In genomic region chr17:62821213-62822079, GRCh38 we compare ENCODE assay signal across 21 cellular contexts. TPM values are rescaled to one million over a fixed set of nuclear protein-coding genes. Genes with fewer than 3 reads are reported as not detected.
DNase-seq lines count a peak whose midpoint lies in the region; ATAC-seq, FAIRE-seq and TF ChIP-seq lines count a peak whose summit lies in the region.
"Had no signal": no experiment of that assay in that cellular context is flagged by ENCODE, and none has a peak within 500 bp of the region (broad histone marks: within the 10 kb centered on the region; RNA-seq: fewer than 3 reads in every experiment).

No MANE protein-coding gene starts in this region.

- no peaks in the 10 kb centered on the region for H3K9me3 ChIP-seq in breast epithelium
- H3K9me3 ChIP-seq in H1 (ENCODE audit: insufficient read depth in 2 of 2, low read depth in 1 of 2, low read length in 1 of 2) = no peaks in the 10 kb centered on the region
- H3K9me3 ChIP-seq in aorta (ENCODE audit: control insufficient read depth, low read length) = no peaks in the 10 kb centered on the region
- H3K9me3 ChIP-seq in prostate gland = no peaks in the 10 kb centered on the region
- H3K9me3 ChIP-seq: thyroid gland had no signal

- TF ChIP-seq CTCF in MCF 10A (IDR thresholded peaks at IDR 0.05; ENCODE audit: unreplicated experiment) (no peak), breast epithelium (IDR thresholded peaks at IDR 0.05) (no peak), H1 (IDR thresholded peaks at IDR 0.05; ENCODE audit: control extremely low read depth in 1 of 3, insufficient read depth in 1 of 3, low read depth in 1 of 3, low read length in 3 of 3) (no peak), mesothelial cell of epicardium (IDR thresholded peaks at IDR 0.05; ENCODE audit: unreplicated experiment) (no peak), prostate gland (IDR thresholded peaks at IDR 0.05) (no peak)

- CTCF ChIA-PET in MCF 10A (lab: Yijun Ruan, JAX) (interaction anchor here (0.6 to 1.4 kb wide), 4 partner anchors 78 to 280 kb away, joined by 3 to 4 read pairs (median 3); no protein-coding TSS in a partner anchor), H1 (lab: Charles Lee; ENCODE audit: partially characterized antibody) (interaction anchor here (0.6 to 1.4 kb wide), 4 partner anchors 10 to 109 kb away, joined by 3 read pairs; no protein-coding TSS in a partner anchor)

- no peak overlapping the region for H2BK5ac ChIP-seq in H1 (ENCODE audit: low read depth, low read length)

- no peaks in the 10 kb centered on the region for H3K27me3 ChIP-seq in breast epithelium
- no peaks in the 10 kb centered on the region for H3K27me3 ChIP-seq in H1 (replicated peaks in 1 of 4; ENCODE audit: control insufficient read depth in 3 of 4, extremely low read depth in 1 of 4, insufficient read depth in 3 of 4, low read length in 3 of 4)
- no peaks in the 10 kb centered on the region for H3K27me3 ChIP-seq in aorta (ENCODE audit: control insufficient read depth in 1 of 2, insufficient read depth in 2 of 2, low read length in 1 of 2)
- H3K27me3 ChIP-seq in prostate gland (replicated peaks; ENCODE audit: insufficient read depth) = no peaks in the 10 kb centered on the region
- H3K27me3 ChIP-seq: thyroid gland had no signal

- no peaks in the 10 kb centered on the region for H3K27me3 Mint-ChIP-seq in MCF 10A (ENCODE audit: insufficient read depth, unreplicated experiment)
- no peaks in the 10 kb centered on the region for H3K27me3 Mint-ChIP-seq in mesothelial cell of epicardium (ENCODE audit: low read depth)
- peaks cover 10% of the 10 kb centered on the region for H3K27me3 Mint-ChIP-seq in activated naive CD8-positive, alpha-beta T cell treated with anti-CD3 and anti-CD28 coated beads for 36 hours

- H2BK12ac ChIP-seq in H1 (ENCODE audit: low read depth, low read length) = no peak overlapping the region

- no peak overlapping the region for H2AK5ac ChIP-seq in H1 (ENCODE audit: low read depth, low read length)

- WGBS in H1 (ENCODE audit: extremely low coverage in 1 of 2, insufficient coverage in 1 of 2, insufficient read length in 1 of 2, insufficient replicate concordance in 2 of 2, low coverage in 1 of 2, low lambda C conversion rate in 2 of 2, missing lambda C conversion rate in 1 of 2), 2 experiments = 84% methylated on average over 15 of the region's 15 CpGs; no CpG with 5 or more reads in 1 of the 2 experiments
- WGBS in aorta, 2 donors = 66 to 75% methylated on average over 15 of the region's 15 CpGs
- 78% methylated on average over 15 of the region's 15 CpGs for WGBS in prostate gland

- no peak overlapping the region for H4K5ac ChIP-seq in H1 (ENCODE audit: insufficient read length, low read depth, low read length)

- H3K4me3 ChIP-seq in breast epithelium (no peak overlapping the region), H1 (ENCODE audit: extremely low read depth in 1 of 4, insufficient read depth in 2 of 4, low read depth in 3 of 4, low read length in 4 of 4) (no peak overlapping the region), aorta (ENCODE audit: low read length in 2 of 2) (no peak overlapping the region), prostate gland (no peak overlapping the region)
- H3K4me3 ChIP-seq: thyroid gland had no signal

- H3K4me2 ChIP-seq in H1 (ENCODE audit: insufficient read depth in 1 of 2, low read depth in 2 of 2, low read length in 2 of 2) = no peak overlapping the region

- no peak for FAIRE-seq in H1 (lab: Jason Lieb, UNC)
- FAIRE-seq: small intestine had no signal

- peak overlapping the region; percentile 44 for H3K4ac ChIP-seq in H1 (replicated peaks; ENCODE audit: insufficient read length, low read depth, low read length)

- peaks cover 0 to 6% of the 10 kb centered on the region in 2 donors for H3K4me1 ChIP-seq in breast epithelium
- H3K4me1 ChIP-seq in H1 (replicated peaks in 1 of 4; ENCODE audit: control insufficient read depth in 3 of 4, insufficient read depth in 4 of 4, low read length in 3 of 4) = peaks cover 0 to 17% (median 8%) of the 10 kb centered on the region in 4 experiments; a peak in 4 of 7 replicates
- H3K4me1 ChIP-seq in aorta (ENCODE audit: control insufficient read depth in 1 of 2, insufficient read depth in 2 of 2, low read length in 2 of 2) = peaks cover 0 to 14% of the 10 kb centered on the region in 2 donors
- no peaks in the 10 kb centered on the region for H3K4me1 ChIP-seq in prostate gland (replicated peaks)

- no peaks in the 10 kb centered on the region for H3K9me3 Mint-ChIP-seq in MCF 10A (ENCODE audit: unreplicated experiment)
- no peaks in the 10 kb centered on the region for H3K9me3 Mint-ChIP-seq in mesothelial cell of epicardium
- no peaks in the 10 kb centered on the region for H3K9me3 Mint-ChIP-seq in activated naive CD8-positive, alpha-beta T cell treated with anti-CD3 and anti-CD28 coated beads for 36 hours
- H3K9me3 Mint-ChIP-seq: activated T-helper 2 cell treated with anti-CD3 and anti-CD28 coated beads, Interferon-gamma antibody, Interleukin-2, Interleukin-4, amounts not matched to agents 10 μg/mL and 5 μg/mL and 100 μg/mL, durations not matched to agents 14 hours and 24 hours and 36 hours; CD14-positive monocyte had no signal

- no peak overlapping the region for H3K18ac ChIP-seq in H1 (ENCODE audit: extremely low read depth, low read length)

- no peak overlapping the region; the same call in 1 of the 2 replicates for H2BK15ac ChIP-seq in H1 (ENCODE audit: low read length)

- POLR2A ChIA-PET in MCF 10A (lab: Yijun Ruan, JAX) (interaction anchor here (0.6 to 4.5 kb wide), 14 partner anchors 17 to 1512 kb away, joined by 3 to 26 read pairs (median 5); partner anchors contain the start of gene TANC2), H1 (lab: Charles Lee; ENCODE audit: partially characterized antibody) (no interaction called here)

- no peak overlapping the region for H3K14ac ChIP-seq in H1 (ENCODE audit: insufficient read length)

- H4K91ac ChIP-seq in H1 (replicated peaks; ENCODE audit: insufficient read length, low read length) = peak overlapping the region; percentile 18

- no peak overlapping the region for H2BK20ac ChIP-seq in H1 (ENCODE audit: low read length)

- TF ChIP-seq EP300 in H1 (IDR thresholded peaks at IDR 0.05; ENCODE audit: borderline replicate concordance in 1 of 2, low read depth in 2 of 2, low read length in 2 of 2) = no peak

- no peak overlapping the region for H4K8ac ChIP-seq in H1 (ENCODE audit: extremely low read depth, insufficient read depth, low read length)

- H3K23ac ChIP-seq in H1 (ENCODE audit: insufficient read length) = no peak overlapping the region

- H3K36me3 ChIP-seq in breast epithelium (no peaks in the 10 kb centered on the region), H1 (ENCODE audit: control insufficient read depth in 2 of 4, insufficient read depth in 4 of 4, low read length in 3 of 4) (no peaks in the 10 kb centered on the region), aorta (ENCODE audit: control insufficient read depth in 1 of 2, insufficient read depth in 2 of 2, low read length in 1 of 2) (no peaks in the 10 kb centered on the region), prostate gland (no peaks in the 10 kb centered on the region)
- H3K36me3 ChIP-seq: thyroid gland had no signal

- H3K4me3 Mint-ChIP-seq in MCF 10A (ENCODE audit: unreplicated experiment) = no peak overlapping the region
- H3K4me3 Mint-ChIP-seq in mesothelial cell of epicardium = no peak overlapping the region
- H3K4me3 Mint-ChIP-seq in activated naive CD8-positive, alpha-beta T cell treated with anti-CD3 and anti-CD28 coated beads for 36 hours = no peak overlapping the region
- H3K4me3 Mint-ChIP-seq: CD14-positive monocyte, immature natural killer cell had no signal

- no peaks in the 10 kb centered on the region for H4K20me1 ChIP-seq in H1 (replicated peaks in 1 of 2; ENCODE audit: control insufficient read depth in 1 of 2, insufficient read depth in 2 of 2, low read length in 2 of 2)

- DNase-seq in MCF 10A (ENCODE audit: unreplicated experiment) = peak; percentile 70
- DNase-seq in breast epithelium (ENCODE audit: low spot score in 2 of 2) = no peak
- no peak for DNase-seq in H1 (ENCODE audit: low read depth in 1 of 2, low spot score in 2 of 2)
- no peak for DNase-seq in mesothelial cell of epicardium (ENCODE audit: low spot score in 2 of 2, unreplicated experiment in 2 of 2)
- DNase-seq in aorta = no peak
- no peak for DNase-seq in prostate gland (ENCODE audit: low spot score)
- no peak for DNase-seq in activated naive CD8-positive, alpha-beta T cell treated with anti-CD3 and anti-CD28 coated beads for 36 hours
- no peak for DNase-seq in activated gamma-delta T cell (lab: John Stamatoyannopoulos, UW)
- DNase-seq: activated CD4-positive, CD25-positive, alpha-beta regulatory T cell; amygdala; immature natural killer cell; NCI-H1105 treated with DMSO at 0.1 percent for 48 hours; nucleus accumbens had no signal

- H3K79me2 ChIP-seq in H1 (ENCODE audit: control insufficient read depth in 1 of 2, insufficient read depth in 2 of 2, low read length in 2 of 2) = no peaks in the 10 kb centered on the region

- intact Hi-C loops in MCF 10A (cut with micrococcal nuclease) (loop anchor here (2.0 to 5.0 kb wide), 3 partner anchors 41 to 145 kb away; partner anchors contain the start of gene TANC2), breast epithelium (cut with DNase I; ENCODE audit: low total_unique reads) (no loop called here), aorta (cut with DNase I) (loop anchor here in 1 of 2 donors (5.0 kb wide), 1 partner anchor 36 kb away; no protein-coding TSS in a partner anchor), prostate gland (cut with DNase I) (no loop called here)

- H3K9ac ChIP-seq in H1 (replicated peaks in 1 of 4; ENCODE audit: extremely low read depth in 1 of 4, low read depth in 3 of 4, low read length in 3 of 4) = no peak overlapping the region

- no peak overlapping the region for H3K56ac ChIP-seq in H1 (replicated peaks; ENCODE audit: insufficient read length, low read depth, low read length)

- H3K4me1 Mint-ChIP-seq in MCF 10A (ENCODE audit: insufficient read depth, unreplicated experiment) (peaks cover 36% of the 10 kb centered on the region), mesothelial cell of epicardium (peaks cover 42% of the 10 kb centered on the region)
- H3K4me1 Mint-ChIP-seq in activated naive CD8-positive, alpha-beta T cell treated with anti-CD3 and anti-CD28 coated beads for 36 hours = peaks cover 2% of the 10 kb centered on the region

- BruUV-seq in MCF 10A (replicated peaks; lab: Mats Ljungman, UMichigan) = no TSS peak

- no peak overlapping the region for H2BK120ac ChIP-seq in H1 (replicated peaks; ENCODE audit: low read depth, low read length)

- no peaks in the 10 kb centered on the region for H3K36me3 Mint-ChIP-seq in MCF 10A (ENCODE audit: insufficient read depth, unreplicated experiment)
- no peaks in the 10 kb centered on the region for H3K36me3 Mint-ChIP-seq in mesothelial cell of epicardium
- no peaks in the 10 kb centered on the region for H3K36me3 Mint-ChIP-seq in activated naive CD8-positive, alpha-beta T cell treated with anti-CD3 and anti-CD28 coated beads for 36 hours
- H3K36me3 Mint-ChIP-seq: CD14-positive monocyte, immature natural killer cell had no signal

- ATAC-seq in aorta (ENCODE audit: low FRiP score) = peak; percentile 28

- TF ChIP-seq RAD21 in H1 (IDR thresholded peaks at IDR 0.05 in 1 of 2, conservative IDR thresholded peaks at IDR 0.05 in 1 of 2; ENCODE audit: low read depth in 2 of 2, low read length in 2 of 2) = no peak

- no peak for TF ChIP-seq POLR2A in breast epithelium (IDR thresholded peaks at IDR 0.05)
- TF ChIP-seq POLR2A in H1 (IDR thresholded peaks at IDR 0.05; ENCODE audit: control extremely low read depth in 1 of 2, low read depth in 2 of 2, low read length in 2 of 2) = no peak
- TF ChIP-seq POLR2A in prostate gland (IDR thresholded peaks at IDR 0.05) = no peak

- no peak overlapping the region for H2AFZ ChIP-seq in H1 (ENCODE audit: low read length)

- H3K23me2 ChIP-seq in H1 (ENCODE audit: low read depth, low read length) = no peaks in the 10 kb centered on the region

- H3K27ac ChIP-seq in breast epithelium (peak overlapping the region in 1 of 2 donors; percentile 88), H1 (ENCODE audit: low read depth, low read length) (no peak overlapping the region), aorta (ENCODE audit: low read depth in 1 of 2, low read length in 2 of 2) (no peak overlapping the region), prostate gland (no peak overlapping the region)
- H3K27ac ChIP-seq: HL-60, thyroid gland had no signal

- H3K79me1 ChIP-seq in H1 (ENCODE audit: low read depth, low read length) = no peaks in the 10 kb centered on the region

- H3K27ac Mint-ChIP-seq in MCF 10A (ENCODE audit: low read depth, unreplicated experiment) (no peak overlapping the region), mesothelial cell of epicardium (peak overlapping the region; percentile 41)
- no peak overlapping the region for H3K27ac Mint-ChIP-seq in activated naive CD8-positive, alpha-beta T cell treated with anti-CD3 and anti-CD28 coated beads for 36 hours
- H3K27ac Mint-ChIP-seq: activated T-helper 2 cell treated with anti-CD3 and anti-CD28 coated beads, Interferon-gamma antibody, Interleukin-2, Interleukin-4, amounts not matched to agents 10 μg/mL and 5 μg/mL and 100 μg/mL, durations not matched to agents 14 hours and 24 hours and 36 hours; immature natural killer cell had no signal

RNA-seq across cellular contexts. Expression of gene MARCHF10, which starts 13.3 kb away (rescaled TPM):
- total RNA-seq in MCF 10A (2022) = not detected in 2 replicates
- total RNA-seq in breast epithelium = under 1 TPM in 2 of 3 donors, not detected in 1; under 0.01 to 0.16 TPM
- 0.48 and 1.1 TPM in 2 replicates for total RNA-seq in H1 (2021; fragmentation: NEBNext Ultra II Directional; extraction: Animal tissue kit (Norgen Biotek cat#: 25700))
- polyA plus RNA-seq in H1 (2011; rRNA removed) = 0.73 and 1.3 TPM in 2 replicates
- polyA plus RNA-seq in H1 (2011; cell fraction: cytosol; rRNA removed) = 0.31 TPM
- 0.78 TPM for polyA plus RNA-seq in H1 (2011; cell fraction: nucleus; rRNA removed)
- 0.59 to 1.1 TPM (median 0.63 TPM) in 4 replicates for polyA plus RNA-seq in H1 (2012, experiment 1 of 2)
- 0.81 TPM for polyA plus RNA-seq in H1 (2012, experiment 2 of 2)
- 0.41 TPM for polyA plus RNA-seq in H1 (2013, experiment 1 of 2)
- 0.53 TPM for polyA plus RNA-seq in H1 (2013, experiment 2 of 2)
- 0.32 TPM in 2 replicates for polyA minus RNA-seq in H1 (2011; rRNA and poly(A)+ RNA removed)
- not detected for polyA minus RNA-seq in H1 (2011; cell fraction: cytosol; rRNA and poly(A)+ RNA removed)
- 0.80 TPM for polyA minus RNA-seq in H1 (2011; cell fraction: nucleus; rRNA and poly(A)+ RNA removed)
- 0.18 to 1.1 TPM (median 0.53 TPM) in 3 replicates for total RNA-seq in mesothelial cell of epicardium
- not detected for total RNA-seq in aorta
- polyA plus RNA-seq in aorta = not detected
- total RNA-seq in prostate gland = 10 to 100 TPM in 1 of 2 donors, not detected in 1; 29.7 TPM
- total RNA-seq in activated naive CD8-positive, alpha-beta T cell treated with anti-CD3 and anti-CD28 coated beads for 36 hours = not detected
- total RNA-seq: A172; activated CD8-positive, alpha-beta memory T cell treated with anti-CD3 and anti-CD28 coated beads for 36 hours; activated T-helper 2 cell treated with anti-CD3 and anti-CD28 coated beads, Interferon-gamma antibody, Interleukin-2, Interleukin-4, amounts not matched to agents 10 μg/mL and 5 μg/mL and 100 μg/mL, durations not matched to agents 14 hours and 24 hours and 36 hours; T-helper 1 cell treated with Interleukin-12 subunit alpha and Interleukin-12 subunit beta and Interleukin-4 antibody, amounts not matched to agents 30 ng/mL and 1 ng/mL, for 36 hours had no signal
- polyA plus RNA-seq: CD14-positive monocyte had no signal
